In genomic region chr20:61100489-61100888, GRCh38 we compare ENCODE assay signal across 22 cellular contexts.
"Had no signal": no experiment of that assay in that cellular context is flagged by ENCODE, and none has a peak within 500 bp of the region (broad histone marks: within the 10 kb centered on the region; RNA-seq: fewer than 3 reads in every experiment).

No MANE protein-coding gene starts in this region.

- H3K27me3 ChIP-seq: adrenal gland, body of pancreas, gastroesophageal sphincter, tibial nerve had no signal

- H3K4me3 ChIP-seq: adrenal gland, body of pancreas, gastroesophageal sphincter, hepatocyte, psoas muscle, tibial nerve had no signal

- H3K4me1 ChIP-seq: adrenal gland, body of pancreas, parathyroid adenoma, psoas muscle had no signal

- DNase-seq: activated CD4-positive, alpha-beta T cell treated with anti-CD3 and anti-CD28 coated beads for 48 hours; activated CD4-positive, alpha-beta T cell treated with anti-CD3 and anti-CD28 coated beads, Interleukin-2, amount 50 U/mL, for 48 hours; activated CD8-positive, alpha-beta memory T cell treated with anti-CD3 and anti-CD28 coated beads, Interleukin-2, amount 50 U/mL, for 48 hours; activated T-cell treated with anti-CD3 and anti-CD28 coated beads, Interleukin-2, amount 50 U/mL, for 24 hours; adrenal gland; aorta; body of pancreas; islet precursor cell; left ventricle myocardium superior; naive B cell; occipital lobe; psoas muscle; stimulated activated CD4-positive, alpha-beta T cell treated with anti-CD3 and anti-CD28 coated beads, Interleukin-15, amount 100 ng/mL, for 24 hours; stimulated activated CD4-positive, alpha-beta T cell treated with anti-CD3 and anti-CD28 coated beads, Interleukin-2, amount 100 ng/mL, for 24 hours; stimulated activated naive CD4-positive, alpha-beta T cell; T-helper 17 cell; T1000; WERI-Rb-1 had no signal

- H3K27ac ChIP-seq: adrenal gland, body of pancreas, gastroesophageal sphincter, hepatocyte, parathyroid adenoma, psoas muscle, tibial nerve, WERI-Rb-1 had no signal

- H2AFZ ChIP-seq: hepatocyte, parathyroid adenoma had no signal

- H3K9me3 ChIP-seq: adrenal gland, body of pancreas had no signal

- H3K9ac ChIP-seq: parathyroid adenoma had no signal

- H3K4me2 ChIP-seq: hepatocyte had no signal

- H3K36me3 ChIP-seq: adrenal gland, gastroesophageal sphincter, tibial nerve, WERI-Rb-1 had no signal
